14 cellular contexts compared by ENCODE assay signal in the genomic region with DNA sequence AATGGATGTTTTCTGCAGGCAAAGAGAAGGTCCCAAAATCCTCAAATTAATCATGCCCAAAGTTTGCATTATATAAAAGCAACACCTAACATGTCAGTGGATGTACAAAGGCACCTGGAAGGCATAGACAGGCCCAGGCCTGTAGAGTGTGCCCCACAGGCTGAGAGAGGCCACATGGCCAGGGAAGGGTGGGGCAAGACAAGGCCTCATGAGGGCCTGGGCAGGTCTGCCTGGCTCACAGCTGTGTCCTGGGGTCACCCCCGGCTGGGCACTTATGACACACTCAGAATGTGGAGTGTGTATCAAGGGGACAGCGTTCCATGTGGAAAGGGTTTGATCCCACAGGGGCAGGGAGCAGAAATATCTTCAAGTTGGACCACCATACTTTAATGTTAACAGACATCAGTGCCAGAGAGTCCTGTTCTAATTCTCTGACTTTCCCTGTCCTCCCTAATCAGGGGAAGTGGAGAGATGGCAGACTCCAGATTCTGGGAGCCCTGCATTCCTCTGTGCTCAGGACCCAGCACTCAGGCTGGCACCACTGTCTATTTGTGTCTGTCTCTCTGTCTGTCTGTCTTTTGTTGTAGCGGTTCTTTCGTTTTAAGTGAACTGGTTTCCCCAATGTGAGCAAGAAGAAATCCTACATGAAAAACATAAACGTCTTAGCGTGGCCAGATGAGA.
DNase-seq lines count a peak whose midpoint lies in the region; ATAC-seq, FAIRE-seq and TF ChIP-seq lines count a peak whose summit lies in the region.
"Had no signal": no experiment of that assay in that cellular context is flagged by ENCODE, and none has a peak within 500 bp of the region (broad histone marks: within the 10 kb centered on the region; RNA-seq: fewer than 3 reads in every experiment).

No MANE protein-coding gene starts in this region.

- H3K9me3 Mint-ChIP-seq in T-cell = peaks cover 8% of the 10 kb centered on the region in 3 donors
- H3K9me3 Mint-ChIP-seq: dendritic cell treated with granulocyte-macrophage colony-stimulating factor and Interleukin-4, amounts not matched to agents 40 ng/mL and 50 ng/mL, for 4 days; H9 had no signal

- no peak overlapping the region for H2AK9ac ChIP-seq in IMR-90 (replicated peaks; ENCODE audit: low read depth, low read length, poor library complexity)

- TF ChIP-seq CTCF in IMR-90 (conservative IDR thresholded peaks at IDR 0.05; ENCODE audit: low read depth, low read length) (no peak), K562 (IDR thresholded peaks at IDR 0.05 in 2 of 3, conservative IDR thresholded peaks at IDR 0.05 in 1 of 3; ENCODE audit: insufficient read depth in 2 of 3, low read depth in 1 of 3, low read length in 3 of 3) (no peak), keratinocyte (optimal IDR thresholded peaks at IDR 0.05 in 1 of 3, IDR thresholded peaks at IDR 0.05 in 1 of 3, conservative IDR thresholded peaks at IDR 0.05 in 1 of 3; ENCODE audit: extremely low read depth in 1 of 3, insufficient read depth in 2 of 3, low read length in 3 of 3) (no peak), thoracic aorta (IDR thresholded peaks at IDR 0.05) (no peak), GM13977 (IDR thresholded peaks at IDR 0.05; ENCODE audit: extremely low read depth, insufficient read depth, missing control alignments) (no peak)

- peak overlapping the region; percentile 0; the same call in 1 of the 2 replicates for H3K14ac ChIP-seq in IMR-90 (replicated peaks; ENCODE audit: low read depth, low read length)

- no peak for TF ChIP-seq EP300 in K562 (IDR thresholded peaks at IDR 0.05; ENCODE audit: low read length)

- no peaks in the 10 kb centered on the region for H3F3A ChIP-seq in GM23248 (ENCODE audit: insufficient read depth)

- H2BK5ac ChIP-seq in IMR-90 (ENCODE audit: low read depth, low read length, poor library complexity, severe bottlenecking) = peak overlapping the region; percentile 92

- no peak overlapping the region for H2AK5ac ChIP-seq in IMR-90 (ENCODE audit: low read depth, low read length)

- H3K4me1 Mint-ChIP-seq in T-cell = no peaks in the 10 kb centered on the region
- H3K4me1 Mint-ChIP-seq: H9 had no signal

- H3K36me3 ChIP-seq in IMR-90 (ENCODE audit: control insufficient read depth, insufficient read depth, low read length) (no peaks in the 10 kb centered on the region), K562 (ENCODE audit: control insufficient read depth, insufficient read depth, low read length) (no peaks in the 10 kb centered on the region), keratinocyte (ENCODE audit: control insufficient read depth in 2 of 2, extremely low read depth in 1 of 2, insufficient read depth in 2 of 2, low read length in 2 of 2) (no peaks in the 10 kb centered on the region), thoracic aorta (no peaks in the 10 kb centered on the region), GM23248 (ENCODE audit: low read depth) (no peaks in the 10 kb centered on the region)
- H3K36me3 ChIP-seq: BLaER1 had no signal

- H3K4me2 ChIP-seq in IMR-90 (ENCODE audit: low read depth, low read length) = peak overlapping the region; percentile 14; the same call in 1 of the 2 replicates
- H3K4me2 ChIP-seq in K562 (ENCODE audit: insufficient read depth, low read length) = no peak overlapping the region
- peak overlapping the region; percentile 39 for H3K4me2 ChIP-seq in keratinocyte (ENCODE audit: control insufficient read depth, extremely low read depth, insufficient read depth, low read depth, low read length)
- H3K4me2 ChIP-seq in GM23248 (ENCODE audit: unreplicated experiment) = no peak overlapping the region
- H3K4me2 ChIP-seq: BLaER1 had no signal

- no peaks in the 10 kb centered on the region for H3K79me1 ChIP-seq in IMR-90 (ENCODE audit: low read depth in 1 of 2, low read length in 2 of 2)

- peak overlapping the region; percentile 90 for H4K91ac ChIP-seq in IMR-90 (ENCODE audit: insufficient read depth, low read depth, low read length)

- POLR2A ChIA-PET in IMR-90 (lab: Charles Lee; ENCODE audit: unreplicated experiment) (no interaction called here), K562 (lab: Yijun Ruan, JAX) (interaction anchor here (0.6 kb wide), 1 partner anchor 63 kb away, joined by 3 read pairs; no protein-coding TSS in a partner anchor), T-cell (lab: Charles Lee) (interaction anchor here in 1 of 2 donors (0.7 kb wide), 1 partner anchor 1812 kb away, joined by 3 read pairs; no protein-coding TSS in a partner anchor)

- no peak overlapping the region for H3K4me3 ChIP-seq in IMR-90 (ENCODE audit: insufficient read depth, low read depth, low read length)
- H3K4me3 ChIP-seq in K562 = no peak overlapping the region
- H3K4me3 ChIP-seq in keratinocyte (ENCODE audit: control insufficient read depth in 2 of 3, extremely low read depth in 1 of 3, insufficient read depth in 2 of 3, low read depth in 1 of 3, low read length in 3 of 3) = peak overlapping the region; percentile 23 to 47 (median 28)
- H3K4me3 ChIP-seq in thoracic aorta = peak overlapping the region; percentile 60
- no peak overlapping the region for H3K4me3 ChIP-seq in GM23248
- H3K4me3 ChIP-seq: BLaER1 had no signal

- H3K56ac ChIP-seq in IMR-90 (ENCODE audit: extremely low read depth, insufficient read depth, low read length) = no peak overlapping the region

- intact Hi-C loops in IMR-90 (cut with micrococcal nuclease) = no loop called here
- intact Hi-C loops in K562 (cut with micrococcal nuclease) = no loop called here

- peak overlapping the region; percentile 73; the same call in 1 of the 2 replicates for H4K5ac ChIP-seq in IMR-90 (ENCODE audit: low read depth, low read length)

- H2BK15ac ChIP-seq in IMR-90 (ENCODE audit: low read depth, low read length) = peak overlapping the region; percentile 42; the same call in 1 of the 3 replicates

- no peaks in the 10 kb centered on the region for H3K36me3 Mint-ChIP-seq in T-cell
- H3K36me3 Mint-ChIP-seq: activated naive CD8-positive, alpha-beta T cell had no signal

- H3K9me2 ChIP-seq in GM23248 (ENCODE audit: insufficient read depth) = no peaks in the 10 kb centered on the region

- H3K27ac Mint-ChIP-seq in T-cell = no peak overlapping the region
- H3K27ac Mint-ChIP-seq: activated naive CD8-positive, alpha-beta T cell; dendritic cell treated with granulocyte-macrophage colony-stimulating factor and Interleukin-4, amounts not matched to agents 40 ng/mL and 50 ng/mL, for 4 days; H9 had no signal

- H2BK120ac ChIP-seq in IMR-90 (ENCODE audit: low read depth, low read length) = peak overlapping the region; percentile 42; the same call in 1 of the 2 replicates

- H3K18ac ChIP-seq in IMR-90 (ENCODE audit: low read depth, low read length) = peak overlapping the region; percentile 53

- 0 out of 2 replicates have a peak overlapping the region, but pooled peaks have one; percentile 40 for H3K23ac ChIP-seq in IMR-90 (ENCODE audit: low read depth, low read length)

- CTCF ChIA-PET in IMR-90 (lab: Yijun Ruan, JAX) = no interaction called here
- CTCF ChIA-PET in K562 (lab: Yijun Ruan, JAX; ENCODE audit: low intra/inter-chr PET ratio) = no interaction called here
- CTCF ChIA-PET in T-cell (lab: Charles Lee) = no interaction called here

- no CpG with 5 or more reads among the region's 6 CpGs for WGBS in IMR-90 (ENCODE audit: extremely low coverage in 2 of 2, insufficient read length in 1 of 2), 2 experiments
- 9% methylated on average over 6 of the region's 6 CpGs for WGBS in K562 (ENCODE audit: insufficient coverage, low coverage, missing lambda C conversion rate)
- WGBS in GM23248 (ENCODE audit: low coverage in 1 of 2, low lambda C conversion rate in 2 of 2, missing lambda C conversion rate in 2 of 2), 2 experiments = 47 to 54% methylated on average over 6 of the region's 6 CpGs

- peak overlapping the region; percentile 26; the same call in 1 of the 2 replicates for H2BK20ac ChIP-seq in IMR-90 (ENCODE audit: low read depth, low read length)

- TF ChIP-seq RAD21 in IMR-90 (IDR thresholded peaks at IDR 0.05; ENCODE audit: low read length) = no peak
- TF ChIP-seq RAD21 in K562 (CRISPR knock-in tag; conservative IDR thresholded peaks at IDR 0.05 in 1 of 2, IDR thresholded peaks at IDR 0.05 in 1 of 2) = no peak

- H3K79me2 ChIP-seq in K562 (ENCODE audit: control insufficient read depth, insufficient read depth, low read length) (no peaks in the 10 kb centered on the region), keratinocyte (ENCODE audit: control insufficient read depth, insufficient read depth, low read length) (no peaks in the 10 kb centered on the region), GM23248 (ENCODE audit: insufficient read depth) (no peaks in the 10 kb centered on the region)

- no peaks in the 10 kb centered on the region for H4K20me1 ChIP-seq in IMR-90 (ENCODE audit: insufficient read depth, low read length)
- no peaks in the 10 kb centered on the region for H4K20me1 ChIP-seq in K562 (replicated peaks; ENCODE audit: control insufficient read depth, insufficient read depth, low read length)
- no peaks in the 10 kb centered on the region for H4K20me1 ChIP-seq in keratinocyte (ENCODE audit: control insufficient read depth, extremely low read depth, insufficient read depth, low read length)
- H4K20me1 ChIP-seq in GM23248 (ENCODE audit: insufficient read depth) = no peaks in the 10 kb centered on the region
- H4K20me1 ChIP-seq: BLaER1 had no signal

- H3K9me1 ChIP-seq in IMR-90 (ENCODE audit: insufficient read depth, low read length) (no peaks in the 10 kb centered on the region), K562 (ENCODE audit: control insufficient read depth, insufficient read depth, low read length) (peaks cover 2% of the 10 kb centered on the region), keratinocyte (ENCODE audit: control insufficient read depth, extremely low read depth, insufficient read depth, low read length) (no peaks in the 10 kb centered on the region)

- H3K27me3 Mint-ChIP-seq in T-cell = no peaks in the 10 kb centered on the region

- H2AFZ ChIP-seq in IMR-90 (replicated peaks; ENCODE audit: low read length, poor library complexity) (peak overlapping the region; percentile 4), K562 (ENCODE audit: low read depth, low read length) (no peak overlapping the region), keratinocyte (ENCODE audit: control insufficient read depth, low read length) (peak overlapping the region; percentile 65), GM23248 (no peak overlapping the region)

- H3K9ac ChIP-seq in IMR-90 (ENCODE audit: low read depth, low read length) (peak overlapping the region; percentile 28; the same call in 1 of the 2 replicates), K562 (ENCODE audit: insufficient read depth in 1 of 2, low read depth in 2 of 2, low read length in 2 of 2) (no peak overlapping the region), keratinocyte (ENCODE audit: control insufficient read depth, extremely low read depth, insufficient read depth, low read length) (peak overlapping the region; percentile 60), GM23248 (no peak overlapping the region)
- H3K9ac ChIP-seq: BLaER1 had no signal

- dilution Hi-C loops in IMR-90 (cut with HindIII; ENCODE audit: low sequenced_read_pairs, unreplicated experiment) (no loop called here), keratinocyte (cut with MboI; ENCODE audit: extremely low pct_ligation_motif_present, low sequenced_read_pairs) (no loop called here)

- no TSS peak for BruUV-seq in IMR-90 (replicated peaks; lab: Mats Ljungman, UMichigan)
- BruUV-seq in K562 (replicated peaks; lab: Mats Ljungman, UMichigan) = no TSS peak

- FAIRE-seq in K562 (lab: Jason Lieb, UNC) (no peak), keratinocyte (lab: Jason Lieb, UNC) (no peak)

- in situ Hi-C loops in IMR-90 (cut with MboI; ENCODE audit: low sequenced_read_pairs) (no loop called here), K562 (cut with MboI) (no loop called here), GM13977 (cut with MboI; ENCODE audit: low pct_unique_long_range_greater_than_20kb, low sequenced_read_pairs, unreplicated experiment) (no loop called here), GM23248 (cut with MboI) (no loop called here)

- H3K27ac ChIP-seq in IMR-90 (ENCODE audit: insufficient read depth, low read length) (peak overlapping the region; percentile 20), K562 (ENCODE audit: extremely low read depth, low read depth, low read length) (no peak overlapping the region), keratinocyte (ENCODE audit: control insufficient read depth, insufficient read depth, low read length) (peak overlapping the region; percentile 89), thoracic aorta (peak overlapping the region; percentile 91 to 93), GM23248 (no peak overlapping the region)
- H3K27ac ChIP-seq: BLaER1 had no signal

- H3K9me3 ChIP-seq in IMR-90 (ENCODE audit: control insufficient read depth, insufficient read depth, low read length) = no peaks in the 10 kb centered on the region
- no peaks in the 10 kb centered on the region for H3K9me3 ChIP-seq in K562 (replicated peaks; ENCODE audit: control insufficient read depth, insufficient read depth, low read depth, low read length)
- no peaks in the 10 kb centered on the region for H3K9me3 ChIP-seq in keratinocyte (ENCODE audit: control insufficient read depth, low read depth, low read length)
- H3K9me3 ChIP-seq in thoracic aorta = no peaks in the 10 kb centered on the region
- no peaks in the 10 kb centered on the region for H3K9me3 ChIP-seq in GM23248 (ENCODE audit: low read depth)
- H3K9me3 ChIP-seq: BLaER1 had no signal

- ATAC-seq in IMR-90 (ENCODE audit: low read depth) = peak; percentile 21; the same call in 1 of the 2 replicates
- ATAC-seq in K562 = peak; percentile 47; the same call in 1 of the 3 replicates
- ATAC-seq in thoracic aorta (ENCODE audit: insufficient number of reproducible peaks, low FRiP score, low read depth) = no peak
- ATAC-seq in T-cell (replicated peaks in 1 of 4) = no peak

- H3K4me1 ChIP-seq in IMR-90 (ENCODE audit: control insufficient read depth, insufficient read depth, low read length) = peaks cover 14% of the 10 kb centered on the region
- peaks cover 0 to 2% of the 10 kb centered on the region in 2 experiments; a peak in 3 of 5 replicates for H3K4me1 ChIP-seq in K562 (replicated peaks in 1 of 2; ENCODE audit: control insufficient read depth in 2 of 2, insufficient read depth in 2 of 2, low read length in 2 of 2)
- H3K4me1 ChIP-seq in keratinocyte (ENCODE audit: control insufficient read depth, extremely low read depth, insufficient read depth, low read length) = peaks cover 36% of the 10 kb centered on the region
- H3K4me1 ChIP-seq in thoracic aorta (ENCODE audit: control insufficient read depth in 1 of 2, low read depth in 2 of 2) = peaks cover 23 to 43% of the 10 kb centered on the region in 2 donors
- H3K4me1 ChIP-seq in GM23248 (ENCODE audit: insufficient read depth) = 0 out of 2 replicates have a peak, but pooled peaks cover 6% of the 10 kb centered on the region

- DNase-seq in IMR-90 (no peak), K562 (ENCODE audit: extremely low read depth in 1 of 4, low spot score in 3 of 4) (no peak), keratinocyte (ENCODE audit: low read depth, low spot score) (peak; percentile 97), thoracic aorta (ENCODE audit: low spot score) (no peak), T-cell (no peak), GM13977 (ENCODE audit: low spot score) (no peak), GM23248 (no peak)
- DNase-seq in stimulated activated CD4-positive, alpha-beta T cell treated with anti-CD3 and anti-CD28 coated beads, Interleukin-15, amount 100 ng/mL, for 24 hours = no peak
- DNase-seq: H9, left colon, SHP77 had no signal

- no peak overlapping the region for H3K4me3 Mint-ChIP-seq in T-cell
- H3K4me3 Mint-ChIP-seq: activated naive CD8-positive, alpha-beta T cell; dendritic cell treated with granulocyte-macrophage colony-stimulating factor and Interleukin-4, amounts not matched to agents 40 ng/mL and 50 ng/mL, for 4 days; H9 had no signal

- TF ChIP-seq POLR2A in IMR-90 (IDR thresholded peaks at IDR 0.05; ENCODE audit: low read depth, low read length) (no peak), K562 (conservative IDR thresholded peaks at IDR 0.05) (no peak)

- H3K27me3 ChIP-seq in IMR-90 (ENCODE audit: control insufficient read depth, insufficient read depth, low read length) (no peaks in the 10 kb centered on the region), K562 (ENCODE audit: control insufficient read depth in 2 of 2, insufficient read depth in 2 of 2, low read length in 2 of 2) (peaks cover 0 to 23% of the 10 kb centered on the region in 2 experiments; a peak in 1 of 5 replicates), keratinocyte (ENCODE audit: control insufficient read depth, extremely low read depth, insufficient read depth, low read length) (no peaks in the 10 kb centered on the region), thoracic aorta (replicated peaks; ENCODE audit: insufficient read depth) (no peaks in the 10 kb centered on the region), GM23248 (replicated peaks; ENCODE audit: insufficient read depth) (0 out of 2 replicates have a peak, but pooled peaks cover 5% of the 10 kb centered on the region)
- H3K27me3 ChIP-seq: BLaER1 had no signal

- H3K4ac ChIP-seq in IMR-90 (ENCODE audit: low read depth, low read length) = peak overlapping the region; percentile 49; the same call in 1 of the 2 replicates

- H4K8ac ChIP-seq in IMR-90 (ENCODE audit: low read depth in 2 of 2, low read length in 2 of 2) = peak overlapping the region; percentile 76 to 89

Comparison
In these comparisons a context has a peak if more than half of its experiments do, and no peak if none do; other contexts are left out.
1. ATAC-seq: peak in IMR-90 (single experiment) and K562 (single experiment); none in thoracic aorta (single experiment) and T-cell (0 of 4).
2. H2AFZ ChIP-seq: peak in IMR-90 (single experiment) and keratinocyte (single experiment); none in K562 (single experiment) and GM23248 (single experiment).
3. H3K27ac ChIP-seq: peak in IMR-90 (single experiment), keratinocyte (single experiment) and thoracic aorta (2 of 2); none in K562 (single experiment) and GM23248 (single experiment).
4. H3K4me2 ChIP-seq: peak in IMR-90 (single experiment) and keratinocyte (single experiment); none in K562 (single experiment) and GM23248 (single experiment).
5. H3K4me3 ChIP-seq: peak in keratinocyte (3 of 3) and thoracic aorta (single experiment); none in IMR-90 (single experiment), K562 (single experiment) and GM23248 (single experiment).
6. H3K9ac ChIP-seq: peak in IMR-90 (single experiment) and keratinocyte (single experiment); none in K562 (0 of 2) and GM23248 (single experiment).